In the genomic region with DNA sequence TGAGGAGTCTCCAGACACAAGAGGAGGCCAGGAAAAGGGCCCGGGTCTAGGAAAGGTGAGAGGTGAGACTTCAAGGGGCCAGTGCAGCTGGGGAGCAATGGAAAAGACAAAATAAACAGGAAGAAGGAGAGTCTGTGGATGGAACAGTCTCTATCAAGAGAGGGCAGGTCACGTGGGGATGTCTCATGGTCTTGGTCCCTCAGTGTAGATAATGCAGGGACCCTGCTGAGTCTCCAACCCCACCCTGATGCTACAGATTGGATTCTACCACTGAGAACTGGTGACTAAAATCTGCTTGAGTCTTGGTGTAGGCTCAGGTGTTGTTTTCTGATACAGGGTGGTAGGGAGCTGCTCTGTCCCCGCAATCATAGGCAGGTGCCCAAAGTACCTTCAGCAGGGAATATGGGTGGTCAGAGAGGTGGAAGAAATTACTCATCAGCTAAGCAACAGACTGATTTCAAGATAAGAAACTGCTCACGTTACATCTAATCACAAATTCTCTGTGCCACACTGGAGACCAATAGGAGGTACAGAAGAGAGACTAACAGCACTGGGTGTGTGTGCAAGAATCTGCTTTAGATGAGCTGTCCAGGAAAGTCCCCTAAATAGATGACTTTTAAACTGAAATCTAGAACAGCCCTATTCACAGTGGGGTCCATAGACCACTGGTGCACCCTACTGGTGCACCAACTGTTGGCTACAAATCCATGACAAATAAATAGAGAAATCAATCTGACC, we compare ENCODE assay signal across 9 cellular contexts.
DNase-seq lines count a peak whose midpoint lies in the region; ATAC-seq, FAIRE-seq and TF ChIP-seq lines count a peak whose summit lies in the region.
"Had no signal": no experiment of that assay in that cellular context is flagged by ENCODE, and none has a peak within 500 bp of the region (broad histone marks: within the 10 kb centered on the region; RNA-seq: fewer than 3 reads in every experiment).

No MANE protein-coding gene starts in this region.

- no peak for DNase-seq in AG04450 (ENCODE audit: low read depth, low spot score)
- DNase-seq in H1 (ENCODE audit: low read depth in 1 of 2, low spot score in 2 of 2), result peak in 1 of 2 experiments; percentile 24
- no peak for DNase-seq in amniotic stem cell (lab: John Stamatoyannopoulos, UW)
- no peak for DNase-seq in NCI-H774 (lab: John Stamatoyannopoulos, UW)
- no peak for DNase-seq in NCI-H345 treated with DMSO at 0.1 percent for 48 hours (lab: John Stamatoyannopoulos, UW; ENCODE audit: unreplicated experiment)
- DNase-seq in nucleus accumbens (lab: John Stamatoyannopoulos, UW), result no peak
- DNase-seq: naive B cell had no signal

- WGBS in H1 (ENCODE audit: extremely low coverage in 1 of 2, insufficient coverage in 1 of 2, insufficient read length in 1 of 2, insufficient replicate concordance in 2 of 2, low coverage in 1 of 2, low lambda C conversion rate in 2 of 2, missing lambda C conversion rate in 1 of 2), 2 experiments, result 88% methylated on average over 4 of the region's 4 CpGs; no CpG with 5 or more reads in 1 of the 2 experiments

- peaks cover 3% of the 10 kb centered on the region for H3K27me3 ChIP-seq in AG04450 (ENCODE audit: control insufficient read depth, insufficient read depth, low read length)
- no peaks in the 10 kb centered on the region; a peak in 1 of 7 replicates for H3K27me3 ChIP-seq in H1 (replicated peaks in 1 of 4; ENCODE audit: control insufficient read depth in 3 of 4, extremely low read depth in 1 of 4, insufficient read depth in 3 of 4, low read length in 3 of 4)

- no peak overlapping the region for H3K4me3 ChIP-seq in AG04450 (ENCODE audit: low read depth, low read length)
- no peak overlapping the region for H3K4me3 ChIP-seq in H1 (ENCODE audit: extremely low read depth in 1 of 4, insufficient read depth in 2 of 4, low read depth in 3 of 4, low read length in 4 of 4)

- no peak overlapping the region for H3K4me2 ChIP-seq in H1 (ENCODE audit: insufficient read depth in 1 of 2, low read depth in 2 of 2, low read length in 2 of 2)

- no peak overlapping the region for H3K27ac ChIP-seq in AG04450 (ENCODE audit: low read depth, low read length)
- peak overlapping the region; percentile 38 for H3K27ac ChIP-seq in KOPT-K1 (ENCODE audit: low read depth, low read length, poor library complexity, severe bottlenecking)
- H3K27ac ChIP-seq in H1 (ENCODE audit: low read depth, low read length), result no peak overlapping the region

- no peak overlapping the region for H3K14ac ChIP-seq in H1 (ENCODE audit: insufficient read length)

- CTCF ChIA-PET in AG04450 (lab: Charles Lee) (interaction anchor here (1.2 kb wide), 1 partner anchor 111 kb away, joined by 9 read pairs; no protein-coding TSS in a partner anchor), H1 (lab: Charles Lee; ENCODE audit: partially characterized antibody) (interaction anchor here (0.6 to 2.4 kb wide), 6 partner anchors 9 to 115 kb away, joined by 3 to 8 read pairs (median 3); no protein-coding TSS in a partner anchor)

- no peaks in the 10 kb centered on the region for H4K20me1 ChIP-seq in H1 (replicated peaks in 1 of 2; ENCODE audit: control insufficient read depth in 1 of 2, insufficient read depth in 2 of 2, low read length in 2 of 2)

- H4K8ac ChIP-seq in H1 (ENCODE audit: extremely low read depth, insufficient read depth, low read length), result no peak overlapping the region

- H3K9me3 ChIP-seq in AG04450 (ENCODE audit: control insufficient read depth, insufficient read depth, low read length) (no peaks in the 10 kb centered on the region), KOPT-K1 (ENCODE audit: insufficient read depth, low read length, poor library complexity, severe bottlenecking) (no peaks in the 10 kb centered on the region), H1 (ENCODE audit: insufficient read depth in 2 of 2, low read depth in 1 of 2, low read length in 1 of 2) (no peaks in the 10 kb centered on the region)

- no peak overlapping the region for H2BK15ac ChIP-seq in H1 (ENCODE audit: low read length)

- H3K56ac ChIP-seq in H1 (replicated peaks; ENCODE audit: insufficient read length, low read depth, low read length), result no peak overlapping the region

- ATAC-seq in GM18520 (IDR thresholded peaks at IDR 0.05; ENCODE audit: unreplicated experiment), result peak; percentile 66

- H4K91ac ChIP-seq in H1 (replicated peaks; ENCODE audit: insufficient read length, low read length), result no peak overlapping the region

- no peak overlapping the region for H2AFZ ChIP-seq in H1 (ENCODE audit: low read length)

- H3K79me2 ChIP-seq in H1 (ENCODE audit: control insufficient read depth in 1 of 2, insufficient read depth in 2 of 2, low read length in 2 of 2), result no peaks in the 10 kb centered on the region

- no peak overlapping the region for H3K23ac ChIP-seq in H1 (ENCODE audit: insufficient read length)

- POLR2A ChIA-PET in AG04450 (lab: Yijun Ruan, JAX) (interaction anchor here (0.6 kb wide), 1 partner anchor 15 kb away, joined by 3 read pairs; no protein-coding TSS in a partner anchor), H1 (lab: Charles Lee; ENCODE audit: partially characterized antibody) (no interaction called here)

- TF ChIP-seq RAD21 in H1 (IDR thresholded peaks at IDR 0.05 in 1 of 2, conservative IDR thresholded peaks at IDR 0.05 in 1 of 2; ENCODE audit: low read depth in 2 of 2, low read length in 2 of 2), result peak; percentile 36 to 52; a peak in 2 of 4 replicates

- H3K9ac ChIP-seq in H1 (replicated peaks in 1 of 4; ENCODE audit: extremely low read depth in 1 of 4, low read depth in 3 of 4, low read length in 3 of 4), result no peak overlapping the region

- TF ChIP-seq EP300 in H1 (IDR thresholded peaks at IDR 0.05; ENCODE audit: borderline replicate concordance in 1 of 2, low read depth in 2 of 2, low read length in 2 of 2), result no peak

- TF ChIP-seq POLR2A in H1 (IDR thresholded peaks at IDR 0.05; ENCODE audit: control extremely low read depth in 1 of 2, low read depth in 2 of 2, low read length in 2 of 2), result no peak

- H2BK20ac ChIP-seq in H1 (ENCODE audit: low read length), result no peak overlapping the region

- no peak overlapping the region for H2AK5ac ChIP-seq in H1 (ENCODE audit: low read depth, low read length)

- no peak overlapping the region for H3K4ac ChIP-seq in H1 (replicated peaks; ENCODE audit: insufficient read length, low read depth, low read length)

- H4K5ac ChIP-seq in H1 (ENCODE audit: insufficient read length, low read depth, low read length), result no peak overlapping the region

- no peak for FAIRE-seq in H1 (lab: Jason Lieb, UNC)

- H3K18ac ChIP-seq in H1 (ENCODE audit: extremely low read depth, low read length), result no peak overlapping the region

- TF ChIP-seq CTCF in AG04450 (IDR thresholded peaks at IDR 0.05; ENCODE audit: low read depth, low read length) (peak; percentile 48), H1 (IDR thresholded peaks at IDR 0.05; ENCODE audit: control extremely low read depth in 1 of 3, insufficient read depth in 1 of 3, low read depth in 1 of 3, low read length in 3 of 3) (peak in 1 of 3 experiments; percentile 1; a peak in 1 of 4 replicates)

- H3K79me1 ChIP-seq in H1 (ENCODE audit: low read depth, low read length), result no peaks in the 10 kb centered on the region

- no peak overlapping the region for H2BK120ac ChIP-seq in H1 (replicated peaks; ENCODE audit: low read depth, low read length)

- H3K36me3 ChIP-seq in KOPT-K1 (ENCODE audit: insufficient read depth, low read length) (no peaks in the 10 kb centered on the region), H1 (ENCODE audit: control insufficient read depth in 2 of 4, insufficient read depth in 4 of 4, low read length in 3 of 4) (no peaks in the 10 kb centered on the region)

- no peaks in the 10 kb centered on the region for H3K4me1 ChIP-seq in H1 (replicated peaks in 1 of 4; ENCODE audit: control insufficient read depth in 3 of 4, insufficient read depth in 4 of 4, low read length in 3 of 4)

- no peak overlapping the region for H2BK12ac ChIP-seq in H1 (ENCODE audit: low read depth, low read length)

- H3K23me2 ChIP-seq in H1 (ENCODE audit: low read depth, low read length), result no peaks in the 10 kb centered on the region

- H2BK5ac ChIP-seq in H1 (ENCODE audit: low read depth, low read length), result no peak overlapping the region

TF ChIP-seq in H1, 55 proteins besides CTCF, POLR2A, EP300 and RAD21:
- no peak for TF ChIP-seq BACH1 (IDR thresholded peaks at IDR 0.05; ENCODE audit: low read length)
- TF ChIP-seq RNF2 (IDR thresholded peaks at IDR 0.05; ENCODE audit: borderline replicate concordance, low read depth, low read length, missing control alignments, poor library complexity, severe bottlenecking), result no peak
- no peak for TF ChIP-seq SP1 (IDR thresholded peaks at IDR 0.05; ENCODE audit: low read depth, low read length)
- no peak for TF ChIP-seq JUN (IDR thresholded peaks at IDR 0.05; ENCODE audit: low read depth, low read length)
- TF ChIP-seq SIN3A (conservative IDR thresholded peaks at IDR 0.05 in 1 of 2, IDR thresholded peaks at IDR 0.05 in 1 of 2; ENCODE audit: low read depth in 1 of 2, low read length in 2 of 2), result no peak
- TF ChIP-seq SRF (IDR thresholded peaks at IDR 0.05; ENCODE audit: low read depth, low read length), result no peak
- no peak for TF ChIP-seq CBX5 (IDR thresholded peaks at IDR 0.05; ENCODE audit: low read depth, low read length)
- no peak for TF ChIP-seq KDM1A (IDR thresholded peaks at IDR 0.05; ENCODE audit: borderline replicate concordance, low read length)
- TF ChIP-seq TEAD4 (IDR thresholded peaks at IDR 0.05; ENCODE audit: low read depth, low read length), result no peak
- no peak for TF ChIP-seq GTF2F1 (IDR thresholded peaks at IDR 0.05; ENCODE audit: borderline replicate concordance, low read depth, low read length)
- TF ChIP-seq, protein P1, sequence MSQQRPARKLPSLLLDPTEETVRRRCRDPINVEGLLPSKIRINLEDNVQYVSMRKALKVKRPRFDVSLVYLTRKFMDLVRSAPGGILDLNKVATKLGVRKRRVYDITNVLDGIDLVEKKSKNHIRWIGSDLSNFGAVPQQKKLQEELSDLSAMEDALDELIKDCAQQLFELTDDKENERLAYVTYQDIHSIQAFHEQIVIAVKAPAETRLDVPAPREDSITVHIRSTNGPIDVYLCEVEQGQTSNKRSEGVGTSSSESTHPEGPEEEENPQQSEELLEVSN (IDR thresholded peaks at IDR 0.05), result no peak
- no peak for TF ChIP-seq EZH2 (IDR thresholded peaks at IDR 0.05; ENCODE audit: low read depth, low read length, severe bottlenecking)
- no peak for TF ChIP-seq SIX5 (IDR thresholded peaks at IDR 0.05; ENCODE audit: low read depth, low read length)
- TF ChIP-seq HDAC6 (IDR thresholded peaks at IDR 0.05; ENCODE audit: low read depth, low read length), result no peak
- no peak for TF ChIP-seq KDM4A (IDR thresholded peaks at IDR 0.05; ENCODE audit: low read depth, low read length, severe bottlenecking)
